ENCODE assay signal across 28 cellular contexts in genomic region chr9:26058111-26058895, GRCh38.
A peak's percentile ranks its signal among the peaks of the same experiment; 100 is the strongest.
DNase-seq lines count a peak whose midpoint lies in the region; TF ChIP-seq lines count a peak whose summit lies in the region.
"Had no signal": no experiment of that assay in that cellular context is flagged by ENCODE, and none has a peak within 500 bp of the region (broad histone marks: within the 10 kb centered on the region; RNA-seq: fewer than 3 reads in every experiment).

No MANE protein-coding gene starts in this region.

- intact Hi-C loops in Calu3 (cut with micrococcal nuclease; ENCODE audit: unreplicated experiment) = no loop called here

- CTCF ChIA-PET in Calu3 (lab: Charles Lee) = no interaction called here

- H3K36me3 Mint-ChIP-seq in Calu3 (ENCODE audit: insufficient read depth, unreplicated experiment) = no peaks in the 10 kb centered on the region
- H3K36me3 Mint-ChIP-seq: brain, mesothelial cell of epicardium, naive B cell had no signal

- H3K4me3 Mint-ChIP-seq in Calu3 (ENCODE audit: low read depth, unreplicated experiment) = no peak overlapping the region
- H3K4me3 Mint-ChIP-seq: activated naive CD8-positive, alpha-beta T cell treated with anti-CD3 and anti-CD28 coated beads, Interleukin-2, amount 50 U/mL, for 24 hours; activated T-cell treated with anti-CD3 and anti-CD28 coated beads, Interleukin-2, amount 50 U/mL, for 72 hours; brain; mesothelial cell of epicardium; naive B cell; T-helper 1 cell treated with Interleukin-12 subunit alpha and Interleukin-12 subunit beta and Interleukin-4 antibody, amounts not matched to agents 30 μg/mL and 1 μg/mL, for 36 hours had no signal

- no peak overlapping the region for H3K4me3 ChIP-seq in AG10803 (ENCODE audit: low read length)
- H3K4me3 ChIP-seq in astrocyte of the spinal cord (ENCODE audit: low read depth, low read length) = no peak overlapping the region
- H3K4me3 ChIP-seq in kidney epithelial cell (ENCODE audit: low read depth, low read length) = no peak overlapping the region
- no peak overlapping the region for H3K4me3 ChIP-seq in right atrium auricular region
- H3K4me3 ChIP-seq: BLaER1 treated with 17β-estradiol and CSF1 and Interleukin-3, amounts not matched to agents 10 nM and 100 nM; thyroid gland had no signal

- in situ Hi-C loops in astrocyte of the spinal cord (cut with HindIII; ENCODE audit: low sequenced_read_pairs) = no loop called here

- H3K27me3 ChIP-seq in kidney epithelial cell (ENCODE audit: control insufficient read depth, insufficient read depth, low read length) (no peaks in the 10 kb centered on the region), right atrium auricular region (no peaks in the 10 kb centered on the region)
- H3K27me3 ChIP-seq: BLaER1 treated with 17β-estradiol and CSF1 and Interleukin-3, amounts not matched to agents 10 nM and 100 nM; neutrophil; thyroid gland had no signal

- TF ChIP-seq CTCF in AG10803 (conservative IDR thresholded peaks at IDR 0.05; ENCODE audit: low read length) (no peak), astrocyte of the spinal cord (IDR thresholded peaks at IDR 0.05; ENCODE audit: low read depth, low read length) (no peak), kidney epithelial cell (IDR thresholded peaks at IDR 0.05; ENCODE audit: insufficient read depth, low read length, poor library complexity, severe bottlenecking) (no peak), right atrium auricular region (IDR thresholded peaks at IDR 0.05) (no peak), Calu3 (IDR thresholded peaks at IDR 0.05; ENCODE audit: unreplicated experiment) (no peak)

- DNase-seq in AG10803 (ENCODE audit: low read depth) = peak; percentile 73
- peak; percentile 4 for DNase-seq in HPDE6-E6E7 (ENCODE audit: extremely low spot score)
- DNase-seq in astrocyte of the spinal cord (ENCODE audit: low read depth, low spot score) = peak; percentile 20
- peak; percentile 50 for DNase-seq in kidney epithelial cell (ENCODE audit: low read depth)
- no peak for DNase-seq in right atrium auricular region (ENCODE audit: low spot score)
- no peak for DNase-seq in ureter (ENCODE audit: low spot score)
- DNase-seq in CD1c-positive myeloid dendritic cell (ENCODE audit: extremely low spot score) = no peak
- no peak for DNase-seq in Calu3
- DNase-seq: activated CD4-positive, alpha-beta T cell treated with anti-CD3 and anti-CD28 coated beads, Interleukin-2, amount 50 U/mL, for 48 hours; activated naive CD4-positive, alpha-beta T cell; activated naive CD8-positive, alpha-beta T cell treated with anti-CD3 and anti-CD28 coated beads, Interleukin-2, amount 50 U/mL, for 24 hours; activated T-cell treated with anti-CD3 and anti-CD28 coated beads, Interleukin-2, amount 50 U/mL, for 72 hours; cerebellar nuclear complex; COR-L47; DMS79; naive B cell; NCI-H1105 treated with DMSO at 0.1 percent for 48 hours; NCI-H1930; NCI-H526; PC-3; Right ventricle myocardium superior; stimulated activated CD4-positive, alpha-beta T cell treated with anti-CD3 and anti-CD28 coated beads, Interleukin-4, amount 100 ng/mL, for 1 hour; thyroid gland had no signal

- H3K9me3 Mint-ChIP-seq in Calu3 (ENCODE audit: low read depth, unreplicated experiment) = peaks cover 5% of the 10 kb centered on the region
- H3K9me3 Mint-ChIP-seq: brain, mesothelial cell of epicardium had no signal

- no peak overlapping the region for H3K27ac Mint-ChIP-seq in Calu3 (ENCODE audit: unreplicated experiment)
- H3K27ac Mint-ChIP-seq: activated naive CD8-positive, alpha-beta T cell treated with anti-CD3 and anti-CD28 coated beads, Interleukin-2, amount 50 U/mL, for 24 hours; activated T-cell treated with anti-CD3 and anti-CD28 coated beads, Interleukin-2, amount 50 U/mL, for 72 hours; brain; mesothelial cell of epicardium; naive B cell; T-helper 1 cell treated with Interleukin-12 subunit alpha and Interleukin-12 subunit beta and Interleukin-4 antibody, amounts not matched to agents 30 μg/mL and 1 μg/mL, for 36 hours had no signal

- H3K27ac ChIP-seq in right atrium auricular region = no peak overlapping the region
- H3K27ac ChIP-seq: BLaER1 treated with 17β-estradiol and CSF1 and Interleukin-3, amounts not matched to agents 10 nM and 100 nM; neutrophil; thyroid gland had no signal

- H3K27me3 Mint-ChIP-seq in Calu3 (ENCODE audit: unreplicated experiment) = no peaks in the 10 kb centered on the region
- H3K27me3 Mint-ChIP-seq: activated naive CD8-positive, alpha-beta T cell treated with anti-CD3 and anti-CD28 coated beads, Interleukin-2, amount 50 U/mL, for 24 hours; naive B cell had no signal

- H3K9me3 ChIP-seq in right atrium auricular region = no peaks in the 10 kb centered on the region
- H3K9me3 ChIP-seq: BLaER1 treated with 17β-estradiol and CSF1 and Interleukin-3, amounts not matched to agents 10 nM and 100 nM; neutrophil; thyroid gland had no signal

- H3K4me1 ChIP-seq in right atrium auricular region = no peaks in the 10 kb centered on the region
- H3K4me1 ChIP-seq: BLaER1 treated with 17β-estradiol and CSF1 and Interleukin-3, amounts not matched to agents 10 nM and 100 nM had no signal

- H3K36me3 ChIP-seq in kidney epithelial cell (ENCODE audit: control insufficient read depth, insufficient read depth, low read length) = no peaks in the 10 kb centered on the region
- H3K36me3 ChIP-seq in right atrium auricular region = no peaks in the 10 kb centered on the region
- H3K36me3 ChIP-seq: BLaER1 treated with 17β-estradiol and CSF1 and Interleukin-3, amounts not matched to agents 10 nM and 100 nM; neutrophil; thyroid gland had no signal

- H3K4me1 Mint-ChIP-seq in Calu3 (ENCODE audit: low read depth, unreplicated experiment) = no peaks in the 10 kb centered on the region
- H3K4me1 Mint-ChIP-seq: activated naive CD8-positive, alpha-beta T cell treated with anti-CD3 and anti-CD28 coated beads, Interleukin-2, amount 50 U/mL, for 24 hours; naive B cell had no signal

- BruUV-seq in Calu3 (replicated peaks; lab: Mats Ljungman, UMichigan) = no TSS peak

Comparison
In these comparisons a context has a peak if more than half of its experiments do, and no peak if none do; other contexts are left out.
1. DNase-seq: peak in AG10803 (single experiment), HPDE6-E6E7 (single experiment), astrocyte of the spinal cord (single experiment) and kidney epithelial cell (single experiment); none in right atrium auricular region (single experiment), ureter (single experiment), CD1c-positive myeloid dendritic cell (single experiment) and Calu3 (single experiment).